In the genomic region with DNA sequence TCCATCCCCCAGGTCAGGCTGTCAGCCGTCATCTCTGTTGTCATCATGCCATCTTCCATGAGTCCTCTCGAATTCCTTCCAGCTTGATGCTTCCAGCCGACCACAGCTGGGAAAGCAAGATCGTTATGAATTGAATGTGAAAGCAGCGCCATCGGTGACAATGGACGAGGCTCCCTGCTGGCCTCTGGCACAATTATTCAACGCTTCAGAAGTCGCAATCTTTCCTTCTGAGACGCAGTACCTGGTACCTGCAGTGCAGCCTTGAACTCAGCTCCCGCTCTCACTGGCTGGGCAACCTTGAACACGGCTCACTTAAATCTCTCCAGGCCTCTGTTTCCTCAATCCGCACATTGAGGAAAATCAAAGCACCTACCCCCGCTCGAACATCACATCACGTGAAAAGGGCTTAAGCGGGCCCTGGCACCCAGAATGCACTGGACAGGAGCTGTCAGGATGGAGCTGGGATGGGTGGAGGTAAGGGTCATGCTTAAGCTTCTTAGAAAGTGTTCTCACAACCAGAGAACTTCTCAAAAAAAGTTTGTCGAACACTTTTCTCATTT, we compare ENCODE assay signal across 18 cellular contexts. TPM values are rescaled to one million over a fixed set of nuclear protein-coding genes. Genes with fewer than 3 reads are reported as not detected.
DNase-seq lines count a peak whose midpoint lies in the region; ATAC-seq and TF ChIP-seq lines count a peak whose summit lies in the region.
"Had no signal": no experiment of that assay in that cellular context is flagged by ENCODE, and none has a peak within 500 bp of the region (broad histone marks: within the 10 kb centered on the region; RNA-seq: fewer than 3 reads in every experiment).

No MANE protein-coding gene starts in this region.

- no peak for TF ChIP-seq POLR2A in lower leg skin (IDR thresholded peaks at IDR 0.05)

- intact Hi-C loops in left ventricle myocardium superior (cut with micrococcal nuclease) (no loop called here), lower leg skin (cut with DNase I; ENCODE audit: low total_unique reads) (no loop called here)

- no peak overlapping the region for H3K9ac ChIP-seq in MM.1S (ENCODE audit: low read length)

- no peaks in the 10 kb centered on the region for H3F3A ChIP-seq in MM.1S (ENCODE audit: insufficient read depth, low read length)

- ATAC-seq in left ventricle myocardium superior (no peak), esophagus mucosa (no peak)
- ATAC-seq: HepG2 had no signal

- H3K9me2 ChIP-seq in MM.1S (replicated peaks; ENCODE audit: insufficient read depth, low read length) = no peaks in the 10 kb centered on the region

- H3K27ac ChIP-seq in right atrium auricular region (no peak overlapping the region), MM.1S (ENCODE audit: low read length) (no peak overlapping the region)

- H3K9me3 ChIP-seq in right atrium auricular region = no peaks in the 10 kb centered on the region
- no peaks in the 10 kb centered on the region; the same call in 1 of the 2 replicates for H3K9me3 ChIP-seq in MM.1S (replicated peaks; ENCODE audit: insufficient read depth, low read length)
- H3K9me3 ChIP-seq: BE2C had no signal

- DNase-seq in right atrium auricular region (ENCODE audit: low spot score) = peak; percentile 36
- no peak for DNase-seq in left ventricle myocardium superior
- DNase-seq in lower leg skin (ENCODE audit: low spot score in 2 of 2) = peak; percentile 8 to 76
- peak; percentile 72 for DNase-seq in retina
- no peak for DNase-seq in GF-D8 (lab: John Stamatoyannopoulos, UW)
- DNase-seq in MM.1S = no peak
- DNase-seq: ACHN; BE2C; CD4-positive, CD25-positive, alpha-beta regulatory T cell; CD8-positive, alpha-beta memory T cell; COR-L47; DMS 273 treated with DMSO at 0.1 percent for 48 hours; DMS53; DND-41; EL; H9 had no signal

- H3K79me2 ChIP-seq in MM.1S (ENCODE audit: low read length) = no peaks in the 10 kb centered on the region

- no peak overlapping the region for H2AFZ ChIP-seq in MM.1S (ENCODE audit: low read length)

- no peaks in the 10 kb centered on the region for H3K36me3 ChIP-seq in right atrium auricular region
- H3K36me3 ChIP-seq in MM.1S (replicated peaks; ENCODE audit: insufficient read depth, low read length) = no peaks in the 10 kb centered on the region
- H3K36me3 ChIP-seq: BE2C had no signal

- no peak overlapping the region for H3K4me2 ChIP-seq in MM.1S (ENCODE audit: low read depth, low read length)

- H3K27me3 ChIP-seq in right atrium auricular region (no peaks in the 10 kb centered on the region), MM.1S (replicated peaks; ENCODE audit: insufficient read depth, low read length) (no peaks in the 10 kb centered on the region)
- H3K27me3 ChIP-seq: BE2C had no signal

- no peaks in the 10 kb centered on the region for H4K20me1 ChIP-seq in MM.1S (ENCODE audit: insufficient read depth, low read length)

- WGBS in lower leg skin, 2 donors = 76 to 87% methylated on average over 18 of the region's 18 CpGs

- no peak for TF ChIP-seq CTCF in right atrium auricular region (IDR thresholded peaks at IDR 0.05)
- TF ChIP-seq CTCF in lower leg skin (IDR thresholded peaks at IDR 0.05) = no peak
- no peak for TF ChIP-seq CTCF in MM.1S (IDR thresholded peaks at IDR 0.05; ENCODE audit: low read length)

- no peak overlapping the region for H3K4me3 ChIP-seq in right atrium auricular region
- H3K4me3 ChIP-seq in lower leg skin (ENCODE audit: low read depth, poor library complexity, severe bottlenecking) = no peak overlapping the region
- no peak overlapping the region for H3K4me3 ChIP-seq in MM.1S (ENCODE audit: low read length)

- H3K4me1 ChIP-seq in right atrium auricular region (no peaks in the 10 kb centered on the region), MM.1S (ENCODE audit: low read length) (no peaks in the 10 kb centered on the region)
- H3K4me1 ChIP-seq: BE2C had no signal

RNA-seq across cellular contexts. Expression of a gene that starts 55.8 kb away (rescaled TPM):
- total RNA-seq in right atrium auricular region = 10 to 100 TPM; 18.2 to 19.2 TPM
- total RNA-seq in left ventricle myocardium superior = 16.7 TPM
- total RNA-seq in lower leg skin = 10 to 100 TPM; 13.1 to 38.7 (median 29.2) TPM
- 16.5 TPM for total RNA-seq in esophagus mucosa

Comparison
In these comparisons a context has a peak if more than half of its experiments do, and no peak if none do; other contexts are left out.
1. DNase-seq: peak in right atrium auricular region (single experiment), lower leg skin (2 of 2) and retina (single experiment); none in left ventricle myocardium superior (single experiment), GF-D8 (single experiment) and MM.1S (single experiment).